In genomic region chr2:237344972-237345870, GRCh38 we compare ENCODE assay signal across 12 cellular contexts.
"Had no signal": no experiment of that assay in that cellular context is flagged by ENCODE, and none has a peak within 500 bp of the region (broad histone marks: within the 10 kb centered on the region; RNA-seq: fewer than 3 reads in every experiment).

No MANE protein-coding gene starts in this region.

- H3K36me3 ChIP-seq: pancreas, thyroid gland had no signal

- H3K9me3 ChIP-seq: heart left ventricle, pancreas, thyroid gland had no signal

- H3K4me3 Mint-ChIP-seq: activated CD8-positive, alpha-beta T cell treated with anti-CD3 and anti-CD28 coated beads for 36 hours; activated T-helper 1 cell treated with anti-CD3 and anti-CD28 coated beads, Interleukin-12 subunit alpha, Interleukin-12 subunit beta, Interleukin-2, Interleukin-4 antibody, amounts not matched to agents 30 ng/mL and 10 ng/mL and 1 ng/mL, durations not matched to agents 14 hours and 24 hours and 36 hours; central memory CD8-positive, alpha-beta T cell; nephron progenitor cell had no signal

- H3K4me3 ChIP-seq: heart left ventricle, pancreas, thyroid gland had no signal

- H3K27ac Mint-ChIP-seq: activated CD8-positive, alpha-beta T cell treated with anti-CD3 and anti-CD28 coated beads for 36 hours; activated T-helper 1 cell treated with anti-CD3 and anti-CD28 coated beads, Interleukin-12 subunit alpha, Interleukin-12 subunit beta, Interleukin-2, Interleukin-4 antibody, amounts not matched to agents 30 ng/mL and 10 ng/mL and 1 ng/mL, durations not matched to agents 14 hours and 24 hours and 36 hours; nephron progenitor cell had no signal

- H3K9me3 Mint-ChIP-seq: activated CD8-positive, alpha-beta T cell treated with anti-CD3 and anti-CD28 coated beads for 36 hours; activated T-helper 1 cell treated with anti-CD3 and anti-CD28 coated beads, Interleukin-12 subunit alpha, Interleukin-12 subunit beta, Interleukin-2, Interleukin-4 antibody, amounts not matched to agents 30 ng/mL and 10 ng/mL and 1 ng/mL, durations not matched to agents 14 hours and 24 hours and 36 hours; central memory CD8-positive, alpha-beta T cell; nephron progenitor cell had no signal

- H3K27ac ChIP-seq: pancreas, thyroid gland had no signal

- ATAC-seq: activated CD8-positive, alpha-beta T cell treated with anti-CD3 and anti-CD28 coated beads for 36 hours; heart left ventricle; pancreas had no signal

- H3K4me1 ChIP-seq: pancreas, thyroid gland had no signal

- DNase-seq: activated CD4-positive, alpha-beta T cell treated with anti-CD3 and anti-CD28 coated beads for 4 hours; activated CD8-positive, alpha-beta memory T cell treated with anti-CD3 and anti-CD28 coated beads, Interleukin-2, amount 50 U/mL, for 48 hours; activated CD8-positive, alpha-beta T cell treated with anti-CD3 and anti-CD28 coated beads for 36 hours; activated naive CD4-positive, alpha-beta T cell treated with Interleukin-2 at 50 U/mL for 16 hours; erythroblast; heart left ventricle; nephron progenitor cell; pancreas; T-helper 1 cell; thyroid gland had no signal

- H3K27me3 Mint-ChIP-seq: activated CD8-positive, alpha-beta T cell treated with anti-CD3 and anti-CD28 coated beads for 36 hours; central memory CD8-positive, alpha-beta T cell had no signal

- H3K4me1 Mint-ChIP-seq: central memory CD8-positive, alpha-beta T cell had no signal

- H3K27me3 ChIP-seq: heart left ventricle, pancreas, thyroid gland had no signal
